In the genomic region with DNA sequence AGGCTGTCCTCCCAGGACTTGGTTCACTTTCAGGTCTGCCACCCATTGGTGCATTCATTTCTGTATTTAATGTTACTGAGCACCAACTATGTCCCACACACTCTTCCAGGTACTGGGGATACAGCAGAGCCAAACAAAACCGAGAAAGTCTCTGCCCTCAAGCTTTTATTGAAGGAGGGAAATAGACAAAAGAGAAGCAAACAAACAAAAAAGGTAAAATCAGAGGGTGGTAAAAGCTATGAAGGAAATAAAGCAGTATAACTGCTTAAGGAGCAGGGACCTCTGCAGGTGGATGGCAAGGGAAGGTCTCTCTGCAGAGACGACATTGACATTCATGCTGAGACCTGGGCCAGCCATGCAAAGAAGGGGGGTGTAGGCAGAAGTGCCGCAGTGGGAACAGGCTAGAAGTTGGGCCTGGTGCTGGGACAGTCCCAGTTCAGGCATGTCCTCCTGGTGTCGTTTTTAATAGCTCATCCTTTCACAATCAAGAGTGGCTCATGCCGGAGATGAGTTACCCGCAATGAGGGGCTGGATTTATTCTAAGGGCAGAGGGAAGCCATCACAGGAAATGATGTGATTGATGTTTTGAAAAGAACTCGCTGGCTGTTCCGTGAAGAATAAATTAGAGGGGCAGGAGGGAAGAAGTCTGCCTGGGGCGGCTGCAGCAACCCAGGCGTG, we compare ENCODE assay signal across 8 cellular contexts.
DNase-seq lines count a peak whose midpoint lies in the region; ATAC-seq, FAIRE-seq and TF ChIP-seq lines count a peak whose summit lies in the region.

No MANE protein-coding gene starts in this region.

- ATAC-seq in GM21528 (IDR thresholded peaks at IDR 0.05; ENCODE audit: low FRiP score, unreplicated experiment), result peak; percentile 34
- ATAC-seq in naive thymus-derived CD8-positive, alpha-beta T cell, result peak; percentile 68 to 77
- peak; percentile 14 for ATAC-seq in thoracic aorta (ENCODE audit: insufficient number of reproducible peaks, low FRiP score, low read depth)
- no peak for ATAC-seq in HG02885 (IDR thresholded peaks at IDR 0.05; ENCODE audit: poor library complexity, unreplicated experiment)

- peak overlapping the region in 1 of 3 experiments; percentile 22 for H3K4me3 ChIP-seq in endothelial cell of umbilical vein (replicated peaks in 1 of 3; ENCODE audit: insufficient read depth in 1 of 3, low read depth in 1 of 3, low read length in 3 of 3)
- H3K4me3 ChIP-seq in thoracic aorta, result peak overlapping the region; percentile 69

- peaks cover 2% of the 10 kb centered on the region for H3K79me2 ChIP-seq in endothelial cell of umbilical vein (ENCODE audit: control insufficient read depth, insufficient read depth, low read length)

- H3K27ac Mint-ChIP-seq in Calu3 (ENCODE audit: unreplicated experiment), result peak overlapping the region; percentile 25
- H3K27ac Mint-ChIP-seq in naive thymus-derived CD8-positive, alpha-beta T cell, result peak overlapping the region; percentile 90 to 99 (median 96)

- peaks cover 7% of the 10 kb centered on the region for H3K36me3 Mint-ChIP-seq in Calu3 (ENCODE audit: insufficient read depth, unreplicated experiment)
- H3K36me3 Mint-ChIP-seq in naive thymus-derived CD8-positive, alpha-beta T cell, result no peaks in the 10 kb centered on the region

- intact Hi-C loops in Calu3 (cut with micrococcal nuclease; ENCODE audit: unreplicated experiment) (no loop called here), endothelial cell of umbilical vein (cut with micrococcal nuclease) (loop anchor here (1.0 to 10.0 kb wide), 11 partner anchors 8 to 659 kb away; partner anchors contain the start of genes CIPC, IRF2BPL, SPTLC2 and VASH1)

- DNase-seq in Calu3 (no peak), NCI-H1417 treated with DMSO at 0.1 percent for 48 hours (lab: John Stamatoyannopoulos, UW) (peak; percentile 66), endothelial cell of umbilical vein (ENCODE audit: low read depth, low spot score) (no peak), thoracic aorta (ENCODE audit: low spot score) (no peak)
- DNase-seq in activated CD4-positive, alpha-beta T cell treated with anti-CD3 and anti-CD28 coated beads, Interleukin-2, amount 50 U/mL, for 4 hours, result peak; percentile 43 to 44
- peak; percentile 28 to 81 (median 68) for DNase-seq in naive thymus-derived CD8-positive, alpha-beta T cell

- BruUV-seq in Calu3 (replicated peaks; lab: Mats Ljungman, UMichigan) (no TSS peak), endothelial cell of umbilical vein (replicated peaks; lab: Mats Ljungman, UMichigan) (TSS peak; percentile 57)

- POLR2A ChIA-PET in endothelial cell of umbilical vein (lab: Charles Lee), result interaction anchor here (0.6 to 1.2 kb wide), 2 partner anchors 37 to 95 kb away, joined by 3 to 4 read pairs; no protein-coding TSS in a partner anchor
- POLR2A ChIA-PET in naive thymus-derived CD8-positive, alpha-beta T cell (lab: Charles Lee), result interaction anchor here (0.7 to 2.8 kb wide), 16 partner anchors 8 to 87 kb away, joined by 3 to 46 read pairs (median 4); partner anchors contain the start of gene IRF2BPL

- H4K20me1 ChIP-seq in endothelial cell of umbilical vein (replicated peaks; ENCODE audit: control insufficient read depth, extremely low read depth, insufficient read depth, low read length), result no peaks in the 10 kb centered on the region

- CTCF ChIA-PET in Calu3 (lab: Charles Lee) (interaction anchor here (0.6 kb wide), 1 partner anchor 17 kb away, joined by 3 read pairs; no protein-coding TSS in a partner anchor), endothelial cell of umbilical vein (lab: Charles Lee) (interaction anchor here (0.9 to 5.1 kb wide), 12 partner anchors 8 to 115 kb away, joined by 3 to 49 read pairs (median 4); no protein-coding TSS in a partner anchor)

- H3K36me3 ChIP-seq in endothelial cell of umbilical vein (ENCODE audit: control insufficient read depth in 2 of 2, extremely low read depth in 1 of 2, insufficient read depth in 2 of 2, low read length in 2 of 2) (no peaks in the 10 kb centered on the region), thoracic aorta (no peaks in the 10 kb centered on the region)

- H3K27ac ChIP-seq in endothelial cell of umbilical vein (ENCODE audit: insufficient read depth, low read depth, low read length) (peak overlapping the region; percentile 95), thoracic aorta (peak overlapping the region; percentile 93 to 96)

- H3K27me3 ChIP-seq in endothelial cell of umbilical vein (ENCODE audit: control insufficient read depth in 2 of 2, insufficient read depth in 2 of 2, low read length in 2 of 2) (no peaks in the 10 kb centered on the region), thoracic aorta (replicated peaks; ENCODE audit: insufficient read depth) (no peaks in the 10 kb centered on the region)

- H3K4me1 Mint-ChIP-seq in Calu3 (ENCODE audit: low read depth, unreplicated experiment), result peaks cover 54% of the 10 kb centered on the region
- peaks cover 22 to 74% (median 67%) of the 10 kb centered on the region in 4 donors for H3K4me1 Mint-ChIP-seq in naive thymus-derived CD8-positive, alpha-beta T cell

- no peak for FAIRE-seq in endothelial cell of umbilical vein (lab: Jason Lieb, UNC)

- dilution Hi-C loops in endothelial cell of umbilical vein (cut with MboI; ENCODE audit: extremely low pct_ligation_motif_present, low sequenced_read_pairs), result no loop called here

- H2AFZ ChIP-seq in endothelial cell of umbilical vein (ENCODE audit: low read depth, low read length), result peak overlapping the region; percentile 15

- TF ChIP-seq CTCF in Calu3 (IDR thresholded peaks at IDR 0.05; ENCODE audit: unreplicated experiment), result no peak
- no peak for TF ChIP-seq CTCF in endothelial cell of umbilical vein (IDR thresholded peaks at IDR 0.05; ENCODE audit: extremely low read depth in 1 of 2, insufficient read depth in 1 of 2, low read depth in 1 of 2, low read length in 2 of 2)
- TF ChIP-seq CTCF in thoracic aorta (IDR thresholded peaks at IDR 0.05), result no peak

- H3K9me1 ChIP-seq in endothelial cell of umbilical vein (replicated peaks; ENCODE audit: control insufficient read depth, extremely low read depth, insufficient read depth, low read length), result no peaks in the 10 kb centered on the region

- peak overlapping the region; percentile 92 for H3K9ac ChIP-seq in endothelial cell of umbilical vein (replicated peaks; ENCODE audit: extremely low read depth, insufficient read depth, low read length)

- no peak for TF ChIP-seq POLR2A in endothelial cell of umbilical vein (IDR thresholded peaks at IDR 0.05; ENCODE audit: low read depth, low read length)

- H3K9me3 ChIP-seq in endothelial cell of umbilical vein (replicated peaks; ENCODE audit: control insufficient read depth, insufficient read depth, low read length) (no peaks in the 10 kb centered on the region), thoracic aorta (no peaks in the 10 kb centered on the region)

- H3K9me3 Mint-ChIP-seq in Calu3 (ENCODE audit: low read depth, unreplicated experiment), result no peaks in the 10 kb centered on the region
- H3K9me3 Mint-ChIP-seq in naive thymus-derived CD8-positive, alpha-beta T cell, result no peaks in the 10 kb centered on the region

- H3K27me3 Mint-ChIP-seq in Calu3 (ENCODE audit: unreplicated experiment), result no peaks in the 10 kb centered on the region
- no peaks in the 10 kb centered on the region for H3K27me3 Mint-ChIP-seq in naive thymus-derived CD8-positive, alpha-beta T cell

- peaks cover 73% of the 10 kb centered on the region for H3K4me1 ChIP-seq in endothelial cell of umbilical vein (ENCODE audit: control insufficient read depth, extremely low read depth, insufficient read depth, low read length)
- peaks cover 43 to 66% of the 10 kb centered on the region in 2 donors for H3K4me1 ChIP-seq in thoracic aorta (ENCODE audit: control insufficient read depth in 1 of 2, low read depth in 2 of 2)

- H3K4me3 Mint-ChIP-seq in Calu3 (ENCODE audit: low read depth, unreplicated experiment), result no peak overlapping the region
- peak overlapping the region; percentile 79 to 91 (median 88) for H3K4me3 Mint-ChIP-seq in naive thymus-derived CD8-positive, alpha-beta T cell

- H3K4me2 ChIP-seq in endothelial cell of umbilical vein (ENCODE audit: insufficient read depth, low read length), result peak overlapping the region; percentile 41

TF ChIP-seq in endothelial cell of umbilical vein, 7 proteins besides CTCF, POLR2A, EP300 and RAD21:
- TF ChIP-seq GATA2 (IDR thresholded peaks at IDR 0.05; ENCODE audit: insufficient read depth, insufficient read length, low read depth, low read length) (no peak), FOS (IDR thresholded peaks at IDR 0.05; ENCODE audit: borderline replicate concordance, insufficient read depth, low read length) (peak; percentile 40), JUN (IDR thresholded peaks at IDR 0.05; ENCODE audit: borderline replicate concordance, insufficient read depth, insufficient read length, low read depth) (peak; percentile 24), EZH2 (IDR thresholded peaks at IDR 0.05; ENCODE audit: borderline replicate concordance, low read depth, low read length, severe bottlenecking) (no peak), POLR2AphosphoS5 (IDR thresholded peaks at IDR 0.05; ENCODE audit: insufficient read depth, low read depth, low read length) (no peak)

Comparison
In these comparisons a context has a peak if more than half of its experiments do, and no peak if none do; other contexts are left out.
1. DNase-seq: peak in NCI-H1417 treated with DMSO at 0.1 percent for 48 hours (single experiment), activated CD4-positive, alpha-beta T cell treated with anti-CD3 and anti-CD28 coated beads, Interleukin-2, amount 50 U/mL, for 4 hours (2 of 2) and naive thymus-derived CD8-positive, alpha-beta T cell (10 of 10); none in Calu3 (single experiment), endothelial cell of umbilical vein (single experiment) and thoracic aorta (single experiment).